2 cellular contexts compared by ENCODE assay signal in genomic region chr17:75475851-75476250, GRCh38.
TF ChIP-seq lines count a peak whose summit lies in the region.

No MANE protein-coding gene starts in this region.

TF ChIP-seq in liver, 16 proteins besides CTCF, POLR2A, EP300 and RAD21:
- TF ChIP-seq YY1 (IDR thresholded peaks at IDR 0.05): no peak
- peak; percentile 25 for TF ChIP-seq SP1 (IDR thresholded peaks at IDR 0.05)

TF ChIP-seq in HepG2, 621 proteins besides CTCF, POLR2A, EP300 and RAD21:
- TF ChIP-seq TFE3 (CRISPR knock-in tag; IDR thresholded peaks at IDR 0.05) (no peak), ZNF75D (CRISPR knock-in tag; IDR thresholded peaks at IDR 0.05; ENCODE audit: borderline replicate concordance) (no peak), ZNF576 (CRISPR knock-in tag; IDR thresholded peaks at IDR 0.05) (no peak)
